28 cellular contexts compared by ENCODE assay signal in genomic region chr9:138014570-138014958, GRCh38.
"Had no signal": no experiment of that assay in that cellular context is flagged by ENCODE, and none has a peak within 500 bp of the region (broad histone marks: within the 10 kb centered on the region; RNA-seq: fewer than 3 reads in every experiment).

No MANE protein-coding gene starts in this region.

- ATAC-seq: gastroesophageal sphincter; left lobe of liver; naive thymus-derived CD8-positive, alpha-beta T cell; right lobe of liver; stimulated activated naive CD8-positive, alpha-beta T cell treated with anti-CD3 and anti-CD28 coated beads, Interleukin-15, Interleukin-2, amounts not matched to agents 100 U/mL and 50 U/mL, for 24 hours had no signal

- H3K4me3 ChIP-seq: colonic mucosa, esophagus muscularis mucosa, gastroesophageal sphincter, heart left ventricle, hepatocyte, ovary, right lobe of liver, suprapubic skin, transverse colon, upper lobe of right lung, vagina had no signal

- H3K36me3 ChIP-seq: colonic mucosa, esophagus muscularis mucosa, gastroesophageal sphincter, heart left ventricle, ovary, right lobe of liver, suprapubic skin, transverse colon, upper lobe of right lung, vagina had no signal

- H3K4me3 Mint-ChIP-seq: dendritic cell treated with granulocyte-macrophage colony-stimulating factor and Interleukin-4, amounts not matched to agents 40 ng/mL and 50 ng/mL, for 4 days; naive thymus-derived CD8-positive, alpha-beta T cell; nephron progenitor cell had no signal

- H3K27ac ChIP-seq: colonic mucosa, esophagus muscularis mucosa, foreskin keratinocyte, gastroesophageal sphincter, heart left ventricle, hepatocyte, ovary, right lobe of liver, suprapubic skin, transverse colon, upper lobe of right lung, vagina had no signal

- DNase-seq: colonic mucosa; effector CD8-positive, alpha-beta T cell; kidney; mammary epithelial cell; mesendoderm; naive thymus-derived CD8-positive, alpha-beta T cell; nephron progenitor cell; occipital lobe; retina; right lobe of liver; small intestine; stimulated activated CD4-positive, alpha-beta T cell treated with anti-CD3 and anti-CD28 coated beads, Interleukin-12 subunit alpha, Interleukin-12 subunit beta, amount 100 ng/mL, for 4 hours; stimulated activated CD4-positive, alpha-beta T cell treated with anti-CD3 and anti-CD28 coated beads, Interleukin-1b, Interleukin-23, amount 100 ng/mL, for 48 hours; stimulated activated CD4-positive, alpha-beta T cell treated with anti-CD3 and anti-CD28 coated beads, Interleukin-4, amount 100 ng/mL, for 1 hour; stimulated activated CD8-positive, alpha-beta memory T cell treated with anti-CD3 and anti-CD28 coated beads, Interleukin-4, amount 100 ng/mL, for 48 hours; stimulated activated naive CD8-positive, alpha-beta T cell treated with anti-CD3 and anti-CD28 coated beads, Interleukin-15, Interleukin-2, amounts not matched to agents 100 U/mL and 50 U/mL, for 24 hours; transverse colon had no signal

- H3K36me3 Mint-ChIP-seq: naive thymus-derived CD8-positive, alpha-beta T cell had no signal

- H3K9me3 Mint-ChIP-seq: dendritic cell treated with granulocyte-macrophage colony-stimulating factor and Interleukin-4, amounts not matched to agents 40 ng/mL and 50 ng/mL, for 4 days; naive thymus-derived CD8-positive, alpha-beta T cell; nephron progenitor cell had no signal

- H3K27ac Mint-ChIP-seq: dendritic cell treated with granulocyte-macrophage colony-stimulating factor and Interleukin-4, amounts not matched to agents 40 ng/mL and 50 ng/mL, for 4 days; nephron progenitor cell had no signal

- H3K4me2 ChIP-seq: hepatocyte had no signal

- H3K27me3 ChIP-seq: colonic mucosa, foreskin keratinocyte, heart left ventricle, hepatocyte, ovary, right lobe of liver, suprapubic skin, transverse colon, vagina had no signal

- H3K9me3 ChIP-seq: colonic mucosa, esophagus muscularis mucosa, gastroesophageal sphincter, heart left ventricle, ovary, right lobe of liver, suprapubic skin, transverse colon, upper lobe of right lung, vagina had no signal

- H3K27me3 Mint-ChIP-seq: dendritic cell treated with granulocyte-macrophage colony-stimulating factor and Interleukin-4, amounts not matched to agents 40 ng/mL and 50 ng/mL, for 4 days had no signal

- H3K4me1 ChIP-seq: colonic mucosa, esophagus muscularis mucosa, foreskin keratinocyte, gastroesophageal sphincter, right lobe of liver, suprapubic skin, transverse colon, upper lobe of right lung, vagina had no signal
